21 cellular contexts compared by ENCODE assay signal in genomic region chr11:76658231-76658630, GRCh38. TPM values are rescaled to one million over a fixed set of nuclear protein-coding genes. Genes with fewer than 3 reads are reported as not detected.
DNase-seq lines count a peak whose midpoint lies in the region; ATAC-seq and TF ChIP-seq lines count a peak whose summit lies in the region.
"Had no signal": no experiment of that assay in that cellular context is flagged by ENCODE, and none has a peak within 500 bp of the region (broad histone marks: within the 10 kb centered on the region; RNA-seq: fewer than 3 reads in every experiment).

No MANE protein-coding gene starts in this region.

- TF ChIP-seq CTCF in C4-2B (conservative IDR thresholded peaks at IDR 0.05), result no peak
- no peak for TF ChIP-seq CTCF in osteoblast (IDR thresholded peaks at IDR 0.05; ENCODE audit: extremely low read depth, low read depth, low read length)
- TF ChIP-seq CTCF in upper lobe of right lung (IDR thresholded peaks at IDR 0.05), result no peak

- ATAC-seq in upper lobe of right lung (no peak), GM19035 (IDR thresholded peaks at IDR 0.05; ENCODE audit: unreplicated experiment) (no peak), GM18868 (IDR thresholded peaks at IDR 0.05; ENCODE audit: unreplicated experiment) (no peak)
- ATAC-seq: gastroesophageal sphincter; left lobe of liver; naive thymus-derived CD4-positive, alpha-beta T cell; Panc1 had no signal

- peak; percentile 51 to 55 for DNase-seq in SJCRH30
- DNase-seq in osteoblast (ENCODE audit: insufficient read length, low spot score, missing footprints), result peak; percentile 26
- no peak for DNase-seq in upper lobe of right lung
- DNase-seq: activated gamma-delta T cell treated with Interleukin-2 at 50 U/mL for 16 hours; activated T-cell treated with anti-CD3 and anti-CD28 coated beads, Interleukin-2, amount 50 U/mL, for 1 hour; DMS 273 treated with DMSO at 0.1 percent for 48 hours; GOT3; hypothalamus; immature natural killer cell; NCI-H510A; nucleus accumbens; stimulated activated CD4-positive, alpha-beta T cell treated with anti-CD3 and anti-CD28 coated beads, Interleukin-2, amount 100 ng/mL, for 48 hours had no signal

- H4K20me1 ChIP-seq in BLaER1 (0 out of 2 replicates have a peak, but pooled peaks cover 7% of the 10 kb centered on the region), osteoblast (ENCODE audit: insufficient read depth, low read length) (peaks cover 9% of the 10 kb centered on the region)

- H3K9me3 ChIP-seq in BLaER1, result no peaks in the 10 kb centered on the region
- H3K9me3 ChIP-seq in SJCRH30 (replicated peaks), result no peaks in the 10 kb centered on the region
- H3K9me3 ChIP-seq in osteoblast (ENCODE audit: low read depth, low read length), result no peaks in the 10 kb centered on the region
- H3K9me3 ChIP-seq in upper lobe of right lung, result no peaks in the 10 kb centered on the region
- H3K9me3 ChIP-seq: gastroesophageal sphincter had no signal

- no peaks in the 10 kb centered on the region for H3K79me2 ChIP-seq in osteoblast (ENCODE audit: insufficient read depth, low read length)

- H3K27ac ChIP-seq in BLaER1 (no peak overlapping the region), C4-2B (peak overlapping the region; percentile 81; the same call in 1 of the 2 replicates), SJCRH30 (no peak overlapping the region), osteoblast (ENCODE audit: low read depth, low read length) (no peak overlapping the region), upper lobe of right lung (no peak overlapping the region)
- H3K27ac ChIP-seq: HL-60 had no signal

- H3K4me3 ChIP-seq in BLaER1 (no peak overlapping the region), SJCRH30 (no peak overlapping the region), osteoblast (ENCODE audit: insufficient read depth, low read length) (no peak overlapping the region), upper lobe of right lung (no peak overlapping the region)
- H3K4me3 ChIP-seq: gastroesophageal sphincter had no signal

- no peak overlapping the region for H2AFZ ChIP-seq in osteoblast (ENCODE audit: low read length)

- no peak overlapping the region for H3K9ac ChIP-seq in BLaER1

- peak overlapping the region; percentile 58 for H3K4me2 ChIP-seq in BLaER1
- H3K4me2 ChIP-seq in osteoblast (ENCODE audit: insufficient read depth, low read length), result no peak overlapping the region

- intact Hi-C loops in upper lobe of right lung (cut with DNase I), result no loop called here

- H3K4me1 ChIP-seq in BLaER1 (peaks cover 84% of the 10 kb centered on the region), SJCRH30 (peaks cover 7% of the 10 kb centered on the region), osteoblast (ENCODE audit: insufficient read depth, low read length) (peaks cover 12% of the 10 kb centered on the region), upper lobe of right lung (peaks cover 5% of the 10 kb centered on the region)

- H3K36me3 ChIP-seq in BLaER1 (peaks cover 12% of the 10 kb centered on the region; the same call in 1 of the 2 replicates), SJCRH30 (no peaks in the 10 kb centered on the region), osteoblast (ENCODE audit: insufficient read depth, low read length) (peaks cover 38% of the 10 kb centered on the region), upper lobe of right lung (no peaks in the 10 kb centered on the region)

- H3K27me3 ChIP-seq in BLaER1 (peaks cover 6% of the 10 kb centered on the region; the same call in 1 of the 2 replicates), SJCRH30 (no peaks in the 10 kb centered on the region), osteoblast (ENCODE audit: insufficient read depth, low read length) (no peaks in the 10 kb centered on the region), upper lobe of right lung (no peaks in the 10 kb centered on the region)
- H3K27me3 ChIP-seq: gastroesophageal sphincter had no signal

RNA-seq across cellular contexts. Expression of gene LRRC32, which starts 12.3 kb away (rescaled TPM):
- total RNA-seq in SJCRH30 (2014; rRNA removed; shearing (Covaris generic)), result 0.15 and 0.30 TPM in 2 replicates
- total RNA-seq in osteoblast (37.6 and 41.3 TPM in 2 replicates), upper lobe of right lung (111 TPM)

Comparison
In these comparisons a context has a peak if more than half of its experiments do, and no peak if none do; other contexts are left out.
1. RNA of gene LRRC32, which starts 12.3 kb away (total RNA-seq): 111 TPM in upper lobe of right lung (single experiment) and 37.6 to 41.3 TPM in osteoblast; 0.15 to 0.30 TPM in SJCRH30; every median in the first group is over 10 times any median in the second.